15 cellular contexts compared by ENCODE assay signal in the genomic region with DNA sequence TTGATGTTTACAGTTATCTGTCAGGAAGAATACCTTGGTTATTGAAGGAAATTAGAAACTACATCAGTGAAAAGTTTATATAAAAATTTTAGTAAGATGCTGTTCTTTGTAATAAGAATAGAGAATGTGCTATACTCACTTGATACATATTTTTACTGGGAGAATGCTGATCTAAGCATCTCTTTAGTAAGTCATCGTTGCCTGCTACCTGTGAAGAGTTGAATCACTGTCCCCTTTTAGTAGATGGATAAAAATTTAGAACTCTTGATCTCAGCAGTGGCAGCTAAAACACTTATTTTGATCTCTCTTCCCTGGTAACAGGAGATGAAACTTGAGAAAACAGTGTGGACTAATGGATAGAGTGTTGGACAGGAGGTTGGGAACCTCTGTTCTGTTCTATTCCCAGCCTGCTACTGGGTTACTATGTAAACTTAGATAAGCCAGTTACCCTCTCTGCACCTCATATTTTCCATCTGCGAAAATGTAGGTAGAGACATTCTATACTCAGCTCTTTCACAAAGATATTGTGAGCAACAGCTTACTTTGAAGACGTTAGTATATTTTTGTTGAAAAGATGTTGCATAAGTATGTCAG.
"Had no signal": no experiment of that assay in that cellular context is flagged by ENCODE, and none has a peak within 500 bp of the region (broad histone marks: within the 10 kb centered on the region; RNA-seq: fewer than 3 reads in every experiment).

No MANE protein-coding gene starts in this region.

- H3K27me3 Mint-ChIP-seq: activated naive CD8-positive, alpha-beta T cell treated with anti-CD3 and anti-CD28 coated beads, Interleukin-2, amount 10 ng/mL, durations not matched to agents 7 days and 5 days; natural killer cell treated with Interleukin-12 subunit alpha and Interleukin-12 subunit beta and Interleukin-15 and Interleukin-18, amount 100 ng/mL, for 72 hours; stimulated activated naive B cell treated with anti-CD40 and anti-IgM and Interleukin-4, amounts not matched to agents 10 μg/mL and 1 μg/mL and 100 μg/mL, for 72 hours had no signal

- H3K27me3 ChIP-seq: neutrophil, upper lobe of right lung had no signal

- H3K36me3 ChIP-seq: neutrophil had no signal

- H3K9me3 ChIP-seq: neutrophil, thoracic aorta, upper lobe of right lung had no signal

- H3K27ac Mint-ChIP-seq: activated naive CD8-positive, alpha-beta T cell treated with anti-CD3 and anti-CD28 coated beads, Interleukin-2, amount 10 ng/mL, durations not matched to agents 7 days and 5 days; natural killer cell treated with Interleukin-12 subunit alpha and Interleukin-12 subunit beta and Interleukin-15 and Interleukin-18, amount 100 ng/mL, for 72 hours; stimulated activated naive B cell treated with anti-CD40 and anti-IgM and Interleukin-4, amounts not matched to agents 10 μg/mL and 1 μg/mL and 100 μg/mL, for 72 hours had no signal

- H3K27ac ChIP-seq: neutrophil, upper lobe of right lung had no signal

- H3K4me3 Mint-ChIP-seq: activated naive CD8-positive, alpha-beta T cell treated with anti-CD3 and anti-CD28 coated beads, Interleukin-2, amount 10 ng/mL, durations not matched to agents 7 days and 5 days; immature natural killer cell; natural killer cell treated with Interleukin-12 subunit alpha and Interleukin-12 subunit beta and Interleukin-15 and Interleukin-18, amount 100 ng/mL, for 72 hours; stimulated activated naive B cell treated with anti-CD40 and anti-IgM and Interleukin-4, amounts not matched to agents 10 μg/mL and 1 μg/mL and 100 μg/mL, for 72 hours had no signal

- H3K4me1 Mint-ChIP-seq: activated naive CD8-positive, alpha-beta T cell treated with anti-CD3 and anti-CD28 coated beads, Interleukin-2, amount 10 ng/mL, durations not matched to agents 7 days and 5 days; immature natural killer cell had no signal

- H3K4me3 ChIP-seq: lung, thoracic aorta, upper lobe of right lung had no signal

- DNase-seq: activated CD4-positive, alpha-beta T cell treated with anti-CD3 and anti-CD28 coated beads, Interleukin-2, amount 50 U/mL, for 4 hours; activated naive CD4-positive, alpha-beta T cell; activated naive CD8-positive, alpha-beta T cell treated with anti-CD3 and anti-CD28 coated beads, Interleukin-2, amount 10 ng/mL, durations not matched to agents 7 days and 5 days; activated T-cell treated with anti-CD3 and anti-CD28 coated beads for 4 hours; amygdala; immature natural killer cell; left colon; posterior cingulate gyrus; retina; stimulated activated naive B cell treated with anti-CD40 and anti-IgM and Interleukin-4, amounts not matched to agents 10 μg/mL and 1 μg/mL and 100 μg/mL, for 72 hours; upper lobe of right lung had no signal

- ATAC-seq: left colon; natural killer cell treated with Interleukin-12 subunit alpha and Interleukin-12 subunit beta and Interleukin-15 and Interleukin-18, amount 100 ng/mL, for 72 hours; stimulated activated naive B cell treated with anti-CD40 and anti-IgM and Interleukin-4, amounts not matched to agents 10 μg/mL and 1 μg/mL and 100 μg/mL, for 72 hours; upper lobe of right lung had no signal

- H3K36me3 Mint-ChIP-seq: activated naive CD8-positive, alpha-beta T cell treated with anti-CD3 and anti-CD28 coated beads, Interleukin-2, amount 10 ng/mL, durations not matched to agents 7 days and 5 days; natural killer cell treated with Interleukin-12 subunit alpha and Interleukin-12 subunit beta and Interleukin-15 and Interleukin-18, amount 100 ng/mL, for 72 hours had no signal

- H3K9me3 Mint-ChIP-seq: activated naive CD8-positive, alpha-beta T cell treated with anti-CD3 and anti-CD28 coated beads, Interleukin-2, amount 10 ng/mL, durations not matched to agents 7 days and 5 days; immature natural killer cell; natural killer cell treated with Interleukin-12 subunit alpha and Interleukin-12 subunit beta and Interleukin-15 and Interleukin-18, amount 100 ng/mL, for 72 hours; stimulated activated naive B cell treated with anti-CD40 and anti-IgM and Interleukin-4, amounts not matched to agents 10 μg/mL and 1 μg/mL and 100 μg/mL, for 72 hours had no signal
